Comparison of ENCODE assay signal across 15 cellular contexts in the genomic region with DNA sequence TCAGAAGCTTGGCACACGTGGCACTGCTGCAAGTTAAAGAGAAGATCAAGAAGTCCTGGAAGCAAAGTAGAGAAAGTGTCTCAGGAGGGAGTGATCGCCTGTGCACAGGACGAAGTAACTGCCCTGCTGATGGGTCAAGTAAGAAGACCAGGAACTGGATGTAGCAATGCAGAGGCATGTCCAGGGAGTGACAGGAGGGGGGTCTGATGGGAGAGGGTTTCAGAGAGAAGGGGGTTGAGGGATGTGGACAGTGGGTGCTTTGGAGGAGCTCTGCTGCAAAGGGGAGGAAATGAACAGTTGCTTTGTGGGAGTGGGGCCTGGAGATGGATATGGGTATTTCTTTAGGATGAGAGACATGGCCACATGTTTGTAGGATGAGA.
DNase-seq lines count a peak whose midpoint lies in the region; ATAC-seq, FAIRE-seq and TF ChIP-seq lines count a peak whose summit lies in the region.
"Had no signal": no experiment of that assay in that cellular context is flagged by ENCODE, and none has a peak within 500 bp of the region (broad histone marks: within the 10 kb centered on the region; RNA-seq: fewer than 3 reads in every experiment).

No MANE protein-coding gene starts in this region.

- intact Hi-C loops in kidney (cut with DNase I), result no loop called here

- H3K4me1 Mint-ChIP-seq in activated naive CD8-positive, alpha-beta T cell treated with anti-CD3 and anti-CD28 coated beads, Interleukin-2, amount 10 ng/mL, durations not matched to agents 7 days and 5 days, result no peaks in the 10 kb centered on the region
- no peaks in the 10 kb centered on the region for H3K4me1 Mint-ChIP-seq in activated naive CD8-positive, alpha-beta T cell treated with anti-CD3 and anti-CD28 coated beads for 36 hours

- no peak overlapping the region for H2AFZ ChIP-seq in neuronal stem cell (ENCODE audit: low read length)
- H2AFZ ChIP-seq in smooth muscle cell (ENCODE audit: low read depth), result no peak overlapping the region
- H2AFZ ChIP-seq: GM23248 had no signal

- no peak overlapping the region for H3K14ac ChIP-seq in neuronal stem cell (ENCODE audit: low read length)

- no peak overlapping the region for H2BK12ac ChIP-seq in neuronal stem cell (ENCODE audit: low read length)

- H3K4me1 ChIP-seq in kidney (ENCODE audit: control insufficient read depth in 1 of 2, insufficient read depth in 1 of 2, low read depth in 1 of 2, low read length in 2 of 2) (peaks cover 8 to 9% of the 10 kb centered on the region in 2 donors), neuronal stem cell (ENCODE audit: control insufficient read depth in 2 of 2, insufficient read depth in 1 of 2, low read depth in 1 of 2, low read length in 2 of 2) (peaks cover 0 to 9% of the 10 kb centered on the region in 2 donors), smooth muscle cell (ENCODE audit: low read depth) (peaks cover 7% of the 10 kb centered on the region)

- no peaks in the 10 kb centered on the region for H3F3A ChIP-seq in smooth muscle cell (ENCODE audit: low read depth)

- POLR2A ChIA-PET in activated naive CD8-positive, alpha-beta T cell treated with anti-CD3 and anti-CD28 coated beads, Interleukin-2, amount 10 ng/mL, durations not matched to agents 7 days and 5 days (lab: Charles Lee), result no interaction called here

- no peak overlapping the region for H2BK15ac ChIP-seq in neuronal stem cell (ENCODE audit: low read length)

- H2AK5ac ChIP-seq in neuronal stem cell (ENCODE audit: low read depth, low read length), result peak overlapping the region; percentile 85

- no peak overlapping the region for H2BK5ac ChIP-seq in neuronal stem cell (ENCODE audit: low read length)

- no peaks in the 10 kb centered on the region for H3K36me3 Mint-ChIP-seq in activated naive CD8-positive, alpha-beta T cell treated with anti-CD3 and anti-CD28 coated beads, Interleukin-2, amount 10 ng/mL, durations not matched to agents 7 days and 5 days
- no peaks in the 10 kb centered on the region for H3K36me3 Mint-ChIP-seq in activated naive CD8-positive, alpha-beta T cell treated with anti-CD3 and anti-CD28 coated beads for 36 hours
- H3K36me3 Mint-ChIP-seq: IgD-negative memory B cell had no signal

- no peak for FAIRE-seq in kidney (lab: Jason Lieb, UNC)
- no peak for FAIRE-seq in GM12892 (lab: Jason Lieb, UNC)
- FAIRE-seq: GM12878 had no signal

- no peak for TF ChIP-seq CTCF in kidney (IDR thresholded peaks at IDR 0.05; ENCODE audit: borderline replicate concordance, extremely low read depth, insufficient read depth)
- TF ChIP-seq CTCF in smooth muscle cell (IDR thresholded peaks at IDR 0.05; ENCODE audit: borderline replicate concordance, insufficient read depth, poor library complexity, severe bottlenecking), result no peak

- TF ChIP-seq POLR2A in GM12892 (IDR thresholded peaks at IDR 0.05; ENCODE audit: low read depth, low read length), result no peak

- DNase-seq in activated naive CD8-positive, alpha-beta T cell treated with anti-CD3 and anti-CD28 coated beads, Interleukin-2, amount 10 ng/mL, durations not matched to agents 7 days and 5 days, result peak; percentile 6
- no peak for DNase-seq in activated naive CD8-positive, alpha-beta T cell treated with anti-CD3 and anti-CD28 coated beads for 36 hours
- DNase-seq in kidney (peak; percentile 2), neuronal stem cell (ENCODE audit: low spot score) (no peak), smooth muscle cell (lab: John Stamatoyannopoulos, UW; ENCODE audit: unreplicated experiment) (no peak), GM12892 (ENCODE audit: insufficient read length) (no peak)
- DNase-seq: 8988T; CD4-positive, alpha-beta T cell; DMS79; GM23248; H7 had no signal

- H3K18ac ChIP-seq in neuronal stem cell (ENCODE audit: low read length), result no peak overlapping the region

- no peak overlapping the region for H3K4me3 Mint-ChIP-seq in activated naive CD8-positive, alpha-beta T cell treated with anti-CD3 and anti-CD28 coated beads, Interleukin-2, amount 10 ng/mL, durations not matched to agents 7 days and 5 days
- no peak overlapping the region for H3K4me3 Mint-ChIP-seq in activated naive CD8-positive, alpha-beta T cell treated with anti-CD3 and anti-CD28 coated beads for 36 hours
- H3K4me3 Mint-ChIP-seq: CD4-positive, alpha-beta T cell had no signal

- no CpG with 5 or more reads among the region's 3 CpGs for WGBS in neuronal stem cell (ENCODE audit: extremely low coverage in 2 of 2, insufficient read length in 2 of 2, insufficient replicate concordance in 1 of 2), 2 donors
- WGBS in smooth muscle cell (ENCODE audit: low lambda C conversion rate), result 97% methylated on average over 3 of the region's 3 CpGs

- H3K36me3 ChIP-seq in kidney (ENCODE audit: control insufficient read depth in 1 of 2, insufficient read depth in 2 of 2, low read length in 2 of 2) (no peaks in the 10 kb centered on the region), neuronal stem cell (replicated peaks in 1 of 2; ENCODE audit: control insufficient read depth in 2 of 2, insufficient read depth in 2 of 2, low read length in 2 of 2) (no peaks in the 10 kb centered on the region), smooth muscle cell (ENCODE audit: low read depth) (no peaks in the 10 kb centered on the region)
- H3K36me3 ChIP-seq: BLaER1 treated with 17β-estradiol and CSF1 and Interleukin-3, amounts not matched to agents 10 nM and 100 nM had no signal

- H3K9me3 ChIP-seq in kidney (ENCODE audit: control insufficient read depth in 1 of 2, low read length in 2 of 2), result peaks cover 0 to 2% of the 10 kb centered on the region in 2 donors
- H3K9me3 ChIP-seq in neuronal stem cell (replicated peaks in 1 of 2; ENCODE audit: control insufficient read depth in 2 of 2, insufficient read depth in 1 of 2, low read depth in 1 of 2, low read length in 2 of 2), result no peaks in the 10 kb centered on the region
- H3K9me3 ChIP-seq in smooth muscle cell (replicated peaks; ENCODE audit: low read depth), result no peaks in the 10 kb centered on the region

- H3K4me2 ChIP-seq in neuronal stem cell (ENCODE audit: insufficient read depth, low read length, poor library complexity, severe bottlenecking) (no peak overlapping the region), smooth muscle cell (no peak overlapping the region)
- H3K4me2 ChIP-seq: BLaER1 treated with 17β-estradiol and CSF1 and Interleukin-3, amounts not matched to agents 10 nM and 100 nM had no signal

- no peak overlapping the region for H4K91ac ChIP-seq in neuronal stem cell (ENCODE audit: low read depth, low read length, poor library complexity)

- H3K4ac ChIP-seq in neuronal stem cell (ENCODE audit: low read length), result no peak overlapping the region

- ATAC-seq in activated naive CD8-positive, alpha-beta T cell treated with anti-CD3 and anti-CD28 coated beads, Interleukin-2, amount 10 ng/mL, durations not matched to agents 7 days and 5 days (ENCODE audit: low read depth), result no peak
- ATAC-seq in HG02885 (IDR thresholded peaks at IDR 0.05; ENCODE audit: poor library complexity, unreplicated experiment), result no peak
- ATAC-seq: GM12878 had no signal

- H3K23ac ChIP-seq in neuronal stem cell (ENCODE audit: low read depth, low read length, poor library complexity), result no peak overlapping the region

- peaks cover 0 to 2% (median 0%) of the 10 kb centered on the region in 3 experiments for H3K27me3 ChIP-seq in neuronal stem cell (ENCODE audit: control insufficient read depth in 3 of 3, insufficient read depth in 3 of 3, low read depth in 1 of 3, low read length in 3 of 3)
- H3K27me3 ChIP-seq in smooth muscle cell (ENCODE audit: low read depth), result no peaks in the 10 kb centered on the region

- no peak overlapping the region for H4K8ac ChIP-seq in neuronal stem cell (ENCODE audit: low read depth, low read length)

- H3K9ac ChIP-seq in kidney (ENCODE audit: low read length in 2 of 2) (no peak overlapping the region), neuronal stem cell (ENCODE audit: low read depth, low read length, poor library complexity) (no peak overlapping the region), smooth muscle cell (ENCODE audit: low read depth) (no peak overlapping the region)
- H3K9ac ChIP-seq: BLaER1 treated with 17β-estradiol and CSF1 and Interleukin-3, amounts not matched to agents 10 nM and 100 nM; GM23248 had no signal

- H2BK120ac ChIP-seq in neuronal stem cell (ENCODE audit: low read depth, low read length), result no peak overlapping the region

- H3K4me3 ChIP-seq in kidney (ENCODE audit: low read length in 2 of 2) (no peak overlapping the region), neuronal stem cell (ENCODE audit: low read length in 2 of 2) (no peak overlapping the region), smooth muscle cell (no peak overlapping the region)
- H3K4me3 ChIP-seq: BLaER1 treated with 17β-estradiol and CSF1 and Interleukin-3, amounts not matched to agents 10 nM and 100 nM; GM12878; GM23248 had no signal

- H3K27me3 Mint-ChIP-seq in activated naive CD8-positive, alpha-beta T cell treated with anti-CD3 and anti-CD28 coated beads, Interleukin-2, amount 10 ng/mL, durations not matched to agents 7 days and 5 days, result peaks cover 11% of the 10 kb centered on the region
- no peaks in the 10 kb centered on the region for H3K27me3 Mint-ChIP-seq in activated naive CD8-positive, alpha-beta T cell treated with anti-CD3 and anti-CD28 coated beads for 36 hours

- H3K79me2 ChIP-seq in smooth muscle cell (ENCODE audit: low read depth), result no peaks in the 10 kb centered on the region

- H3K9me3 Mint-ChIP-seq in activated naive CD8-positive, alpha-beta T cell treated with anti-CD3 and anti-CD28 coated beads, Interleukin-2, amount 10 ng/mL, durations not matched to agents 7 days and 5 days, result peaks cover 1% of the 10 kb centered on the region
- peaks cover 3% of the 10 kb centered on the region for H3K9me3 Mint-ChIP-seq in activated naive CD8-positive, alpha-beta T cell treated with anti-CD3 and anti-CD28 coated beads for 36 hours
- H3K9me3 Mint-ChIP-seq: CD4-positive, alpha-beta T cell had no signal

- no peaks in the 10 kb centered on the region for H3K79me1 ChIP-seq in neuronal stem cell (ENCODE audit: low read depth, low read length)

- H3K27ac ChIP-seq in kidney (ENCODE audit: low read depth in 2 of 2, low read length in 2 of 2) (no peak overlapping the region), neuronal stem cell (replicated peaks; ENCODE audit: low read length) (no peak overlapping the region), smooth muscle cell (ENCODE audit: low read depth) (no peak overlapping the region)
- H3K27ac ChIP-seq: BLaER1 treated with 17β-estradiol and CSF1 and Interleukin-3, amounts not matched to agents 10 nM and 100 nM; GM23248 had no signal

- no peak overlapping the region for H3K27ac Mint-ChIP-seq in activated naive CD8-positive, alpha-beta T cell treated with anti-CD3 and anti-CD28 coated beads, Interleukin-2, amount 10 ng/mL, durations not matched to agents 7 days and 5 days
- H3K27ac Mint-ChIP-seq in activated naive CD8-positive, alpha-beta T cell treated with anti-CD3 and anti-CD28 coated beads for 36 hours, result no peak overlapping the region
- H3K27ac Mint-ChIP-seq: CD4-positive, alpha-beta T cell; IgD-negative memory B cell had no signal

- H4K20me1 ChIP-seq in smooth muscle cell (ENCODE audit: low read depth), result no peaks in the 10 kb centered on the region
- H4K20me1 ChIP-seq: BLaER1 treated with 17β-estradiol and CSF1 and Interleukin-3, amounts not matched to agents 10 nM and 100 nM had no signal

Comparison
In these comparisons a context has a peak if more than half of its experiments do, and no peak if none do; other contexts are left out.
1. DNase-seq: peak in activated naive CD8-positive, alpha-beta T cell treated with anti-CD3 and anti-CD28 coated beads, Interleukin-2, amount 10 ng/mL, durations not matched to agents 7 days and 5 days (single experiment) and kidney (single experiment); none in activated naive CD8-positive, alpha-beta T cell treated with anti-CD3 and anti-CD28 coated beads for 36 hours (single experiment), neuronal stem cell (single experiment), smooth muscle cell (single experiment) and GM12892 (single experiment).